18 cellular contexts compared by ENCODE assay signal in the genomic region with DNA sequence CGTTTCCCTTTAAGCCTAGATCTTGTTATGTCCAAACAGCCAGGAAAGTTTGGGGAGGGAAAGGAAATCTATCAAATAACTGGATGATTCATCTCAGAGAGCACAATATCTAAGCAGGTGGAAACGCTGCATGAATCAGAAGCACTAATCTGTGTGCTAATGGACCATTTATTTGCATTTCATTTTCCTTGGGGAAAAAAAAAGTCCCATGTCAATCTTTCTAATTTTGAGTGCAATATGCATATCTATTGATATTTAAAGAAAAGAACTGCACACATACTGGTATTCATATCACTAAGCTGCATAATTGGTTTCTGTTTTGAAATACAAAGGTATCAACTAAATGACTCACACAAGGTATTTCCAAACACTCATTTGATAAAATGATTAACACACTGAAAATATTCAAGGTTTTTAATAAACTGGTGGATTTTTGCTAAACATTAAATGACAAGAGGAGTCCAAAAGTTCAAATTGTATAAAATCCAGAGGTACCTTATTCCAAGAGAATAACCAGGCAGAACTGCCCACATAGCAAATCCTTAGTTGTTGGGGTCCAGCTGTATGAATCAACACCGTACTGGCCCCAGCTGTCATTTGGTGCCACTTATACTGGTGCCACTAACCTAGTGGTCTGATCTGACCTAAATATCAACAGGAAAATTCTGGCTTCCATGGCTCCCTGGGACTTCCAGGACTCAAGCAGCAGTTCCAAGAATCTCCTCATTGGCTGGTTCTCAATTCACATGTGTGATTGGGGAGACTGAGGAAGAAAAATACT.
DNase-seq lines count a peak whose midpoint lies in the region; ATAC-seq and TF ChIP-seq lines count a peak whose summit lies in the region.
"Had no signal": no experiment of that assay in that cellular context is flagged by ENCODE, and none has a peak within 500 bp of the region (broad histone marks: within the 10 kb centered on the region; RNA-seq: fewer than 3 reads in every experiment).

No MANE protein-coding gene starts in this region.

- H3K27me3 Mint-ChIP-seq in activated CD4-positive, alpha-beta T cell treated with anti-CD3 and anti-CD28 coated beads, Interleukin-2, amount 10 ng/mL, durations not matched to agents 24 days and 14 days: no peaks in the 10 kb centered on the region
- H3K27me3 Mint-ChIP-seq: CD4-positive, CD25-positive, alpha-beta regulatory T cell had no signal

- H3K9me3 Mint-ChIP-seq in activated CD4-positive, alpha-beta T cell treated with anti-CD3 and anti-CD28 coated beads, Interleukin-2, amount 10 ng/mL, durations not matched to agents 24 days and 14 days: peaks cover 22% of the 10 kb centered on the region

- intact Hi-C loops in activated CD4-positive, alpha-beta T cell treated with anti-CD3 and anti-CD28 coated beads, Interleukin-2, amount 10 ng/mL, durations not matched to agents 24 days and 14 days (cut with micrococcal nuclease): loop anchor here (1.0 to 2.0 kb wide), 4 partner anchors 33 to 634 kb away; no protein-coding TSS in a partner anchor

- no peak overlapping the region for H3K4me3 Mint-ChIP-seq in activated CD4-positive, alpha-beta T cell treated with anti-CD3 and anti-CD28 coated beads, Interleukin-2, amount 10 ng/mL, durations not matched to agents 24 days and 14 days
- H3K4me3 Mint-ChIP-seq: CD4-positive, CD25-positive, alpha-beta regulatory T cell had no signal

- DNase-seq in activated CD4-positive, alpha-beta T cell treated with anti-CD3 and anti-CD28 coated beads, Interleukin-2, amount 10 ng/mL, durations not matched to agents 24 days and 14 days: no peak
- DNase-seq in activated CD4-positive, alpha-beta T cell treated with anti-CD3 and anti-CD28 coated beads for 1 hour: no peak
- DNase-seq in NCI-H69 (lab: John Stamatoyannopoulos, UW): peak; percentile 85
- DNase-seq in glomerular endothelial cell (ENCODE audit: extremely low read depth, low read depth, low spot score): peak; percentile 36
- DNase-seq in activated effector memory CD4-positive, alpha-beta T cell treated with Interleukin-2 at 50 U/mL for 16 hours: no peak
- DNase-seq: central memory CD4-positive, alpha-beta T cell; left ventricle myocardium superior; NCI-H1694; NCI-H510A treated with DMSO at 0.1 percent for 48 hours; ovary; stimulated activated naive CD4-positive, alpha-beta T cell treated with Interleukin-2 at 50 U/mL for 16 hours; SW 1271 had no signal

- peaks cover 15% of the 10 kb centered on the region for H3K4me1 Mint-ChIP-seq in activated CD4-positive, alpha-beta T cell treated with anti-CD3 and anti-CD28 coated beads, Interleukin-2, amount 10 ng/mL, durations not matched to agents 24 days and 14 days

- H3K27ac Mint-ChIP-seq in activated CD4-positive, alpha-beta T cell treated with anti-CD3 and anti-CD28 coated beads, Interleukin-2, amount 10 ng/mL, durations not matched to agents 24 days and 14 days: peak overlapping the region; percentile 43

- peak; percentile 70 for ATAC-seq in GM18868 (IDR thresholded peaks at IDR 0.05; ENCODE audit: unreplicated experiment)
- ATAC-seq in GM18505 (IDR thresholded peaks at IDR 0.05; ENCODE audit: unreplicated experiment): no peak
- ATAC-seq in HG02884 (IDR thresholded peaks at IDR 0.05; ENCODE audit: unreplicated experiment): no peak
- ATAC-seq: A549, left ventricle myocardium superior, Panc1 had no signal

- H3K36me3 Mint-ChIP-seq in activated CD4-positive, alpha-beta T cell treated with anti-CD3 and anti-CD28 coated beads, Interleukin-2, amount 10 ng/mL, durations not matched to agents 24 days and 14 days (ENCODE audit: low read depth): peaks cover 11% of the 10 kb centered on the region

- no peak for TF ChIP-seq POLR2A in GM18505 (IDR thresholded peaks at IDR 0.05; ENCODE audit: borderline replicate concordance, extremely low read depth, insufficient read depth, insufficient read length)

Comparison
In these comparisons a context has a peak if more than half of its experiments do, and no peak if none do; other contexts are left out.
1. DNase-seq: peak in NCI-H69 (single experiment) and glomerular endothelial cell (single experiment); none in activated CD4-positive, alpha-beta T cell treated with anti-CD3 and anti-CD28 coated beads, Interleukin-2, amount 10 ng/mL, durations not matched to agents 24 days and 14 days (single experiment), activated CD4-positive, alpha-beta T cell treated with anti-CD3 and anti-CD28 coated beads for 1 hour (single experiment) and activated effector memory CD4-positive, alpha-beta T cell treated with Interleukin-2 at 50 U/mL for 16 hours (single experiment).